ENCODE assay signal across 26 cellular contexts in genomic region chr17:14268264-14268663, GRCh38. TPM values are rescaled to one million over a fixed set of nuclear protein-coding genes. Genes with fewer than 3 reads are reported as not detected.
DNase-seq lines count a peak whose midpoint lies in the region; ATAC-seq lines count a peak whose summit lies in the region.
"Had no signal": no experiment of that assay in that cellular context is flagged by ENCODE, and none has a peak within 500 bp of the region (broad histone marks: within the 10 kb centered on the region; RNA-seq: fewer than 3 reads in every experiment).

No MANE protein-coding gene starts in this region.

- in situ Hi-C loops in KBM-7 (cut with MboI; ENCODE audit: low pct_unique_long_range_greater_than_20kb, low sequenced_read_pairs) (no loop called here), G401 (cut with HindIII; ENCODE audit: low sequenced_read_pairs) (no loop called here)

- CTCF ChIA-PET in activated naive CD4-positive, alpha-beta T cell treated with anti-CD3 and anti-CD28 coated beads for 36 hours (lab: Charles Lee) = no interaction called here

- H3K27ac ChIP-seq in mesendoderm (ENCODE audit: low read depth, low read length) = no peak overlapping the region
- H3K27ac ChIP-seq: epithelial cell of prostate, spleen, suprapubic skin had no signal

- whole genome bisulfite sequencing in mesendoderm (ENCODE audit: extremely low coverage, insufficient coverage, low lambda C conversion rate) = no CpG with 5 or more reads among the region's 2 CpGs

- H3K27ac Mint-ChIP-seq in activated naive CD4-positive, alpha-beta T cell treated with anti-CD3 and anti-CD28 coated beads for 36 hours = no peak overlapping the region
- H3K27ac Mint-ChIP-seq in effector memory CD8-positive, alpha-beta T cell = no peak overlapping the region
- H3K27ac Mint-ChIP-seq: CD8-positive, alpha-beta T cell; IgD-negative memory B cell had no signal

- H3K4me2 ChIP-seq in mesendoderm (ENCODE audit: low read length) = no peak overlapping the region

- H3K9ac ChIP-seq in mesendoderm (ENCODE audit: low read length) = no peak overlapping the region

- no peak overlapping the region for H3K56ac ChIP-seq in mesendoderm (ENCODE audit: low read length)

- ATAC-seq in effector memory CD8-positive, alpha-beta T cell (replicated peaks) = peak; percentile 31
- ATAC-seq: activated CD4-positive, CD25-positive, alpha-beta regulatory T cell treated with anti-CD3 and anti-CD28 coated beads, Interleukin-2, amount 50 U/mL, for 24 hours; CD8-positive, alpha-beta T cell; Panc1 had no signal

- H3K23ac ChIP-seq in mesendoderm (ENCODE audit: low read length) = no peak overlapping the region

- H3K4me3 Mint-ChIP-seq in activated naive CD4-positive, alpha-beta T cell treated with anti-CD3 and anti-CD28 coated beads for 36 hours = no peak overlapping the region
- H3K4me3 Mint-ChIP-seq in effector memory CD8-positive, alpha-beta T cell = no peak overlapping the region
- H3K4me3 Mint-ChIP-seq: CD8-positive, alpha-beta T cell; IgD-negative memory B cell had no signal

- H2AK5ac ChIP-seq in mesendoderm (ENCODE audit: low read length) = no peak overlapping the region

- no peaks in the 10 kb centered on the region for H3K4me1 ChIP-seq in mesendoderm (ENCODE audit: control insufficient read depth, low read depth, low read length)
- H3K4me1 ChIP-seq: spleen, suprapubic skin had no signal

- H3K79me1 ChIP-seq in mesendoderm (ENCODE audit: low read length) = no peaks in the 10 kb centered on the region

- peak; percentile 6 for DNase-seq in activated naive CD4-positive, alpha-beta T cell treated with anti-CD3 and anti-CD28 coated beads for 36 hours
- DNase-seq in activated naive CD4-positive, alpha-beta T cell treated with anti-CD3 and anti-CD28 coated beads, Interleukin-2, amount 50 U/mL, for 16 hours = no peak
- DNase-seq in KBM-7 = peak; percentile 7
- DNase-seq in effector memory CD8-positive, alpha-beta T cell = peak in 1 of 3 experiments; percentile 2
- peak; percentile 51 for DNase-seq in mesendoderm
- no peak for DNase-seq in G401 (ENCODE audit: low spot score)
- DNase-seq in hippocampal formation (lab: John Stamatoyannopoulos, UW) = no peak
- DNase-seq in nucleus accumbens (lab: John Stamatoyannopoulos, UW) = no peak
- DNase-seq: activated effector memory CD4-positive, alpha-beta T cell treated with Interleukin-2 at 50 U/mL for 16 hours; CD8-positive, alpha-beta T cell; DMS53; NCI-H1092; NCI-H526; spleen; stimulated activated CD8-positive, alpha-beta memory T cell treated with anti-CD3 and anti-CD28 coated beads, Interleukin-4, amount 100 ng/mL, for 48 hours; T-helper 9 cell had no signal

- no peak overlapping the region for H4K8ac ChIP-seq in mesendoderm (ENCODE audit: low read depth, low read length)

- H3K9me3 Mint-ChIP-seq in activated naive CD4-positive, alpha-beta T cell treated with anti-CD3 and anti-CD28 coated beads for 36 hours = no peaks in the 10 kb centered on the region
- H3K9me3 Mint-ChIP-seq in effector memory CD8-positive, alpha-beta T cell = no peaks in the 10 kb centered on the region
- H3K9me3 Mint-ChIP-seq: CD8-positive, alpha-beta T cell had no signal

- H3K4me3 ChIP-seq in mesendoderm (ENCODE audit: low read length) = no peak overlapping the region
- H3K4me3 ChIP-seq: spleen, suprapubic skin had no signal

- no peaks in the 10 kb centered on the region for H3K4me1 Mint-ChIP-seq in activated naive CD4-positive, alpha-beta T cell treated with anti-CD3 and anti-CD28 coated beads for 36 hours (ENCODE audit: low read depth)
- peaks cover 0 to 2% of the 10 kb centered on the region in 2 donors for H3K4me1 Mint-ChIP-seq in effector memory CD8-positive, alpha-beta T cell (ENCODE audit: low read depth in 2 of 2)
- H3K4me1 Mint-ChIP-seq: IgD-negative memory B cell had no signal

- no peak overlapping the region for H3K4ac ChIP-seq in mesendoderm (ENCODE audit: low read depth, low read length)

- H2BK15ac ChIP-seq in mesendoderm (replicated peaks; ENCODE audit: low read depth) = no peak overlapping the region

- intact Hi-C loops in activated naive CD4-positive, alpha-beta T cell treated with anti-CD3 and anti-CD28 coated beads for 36 hours (cut with micrococcal nuclease) = no loop called here

- H3K36me3 ChIP-seq in mesendoderm (ENCODE audit: control insufficient read depth, insufficient read depth, low read length) = no peaks in the 10 kb centered on the region
- H3K36me3 ChIP-seq: spleen, suprapubic skin had no signal

- H4K5ac ChIP-seq in mesendoderm (ENCODE audit: low read length) = no peak overlapping the region

- H3K27me3 ChIP-seq in mesendoderm (ENCODE audit: insufficient read depth, low read length, poor library complexity) = no peaks in the 10 kb centered on the region
- H3K27me3 ChIP-seq: spleen, suprapubic skin had no signal

- H3K36me3 Mint-ChIP-seq in activated naive CD4-positive, alpha-beta T cell treated with anti-CD3 and anti-CD28 coated beads for 36 hours (ENCODE audit: low read depth) = no peaks in the 10 kb centered on the region
- H3K36me3 Mint-ChIP-seq in effector memory CD8-positive, alpha-beta T cell (ENCODE audit: insufficient read depth) = no peaks in the 10 kb centered on the region
- H3K36me3 Mint-ChIP-seq: CD8-positive, alpha-beta T cell had no signal

- no peaks in the 10 kb centered on the region for H3K79me2 ChIP-seq in mesendoderm (ENCODE audit: control insufficient read depth, insufficient read depth, low read length)

- no peak overlapping the region for H2BK120ac ChIP-seq in mesendoderm (ENCODE audit: low read depth, low read length)

- H3K27me3 Mint-ChIP-seq in activated naive CD4-positive, alpha-beta T cell treated with anti-CD3 and anti-CD28 coated beads for 36 hours (ENCODE audit: low read depth) = no peaks in the 10 kb centered on the region
- H3K27me3 Mint-ChIP-seq in effector memory CD8-positive, alpha-beta T cell = no peaks in the 10 kb centered on the region

- no peak overlapping the region for H3K18ac ChIP-seq in mesendoderm (ENCODE audit: low read length)

- no peak overlapping the region for H2BK5ac ChIP-seq in mesendoderm (ENCODE audit: low read length)

RNA-seq across cellular contexts. Expression of gene CDRT15, which starts 31.6 kb away (rescaled TPM):
- total RNA-seq in activated naive CD4-positive, alpha-beta T cell treated with anti-CD3 and anti-CD28 coated beads for 36 hours = not detected
- polyA plus RNA-seq in mesendoderm (2013, experiment 1 of 2) = not detected
- polyA plus RNA-seq in mesendoderm (2013, experiment 2 of 2) = not detected
- not detected in 2 replicates for total RNA-seq in G401 (2014; rRNA removed; shearing (Covaris generic))
- total RNA-seq: CD8-positive, alpha-beta T cell; dermis microvascular lymphatic vessel endothelial cell; frontal cortex; lower leg skin; mucosa of gallbladder; renal cortical epithelial cell; spleen; suprapubic skin had no signal
- polyA plus RNA-seq: IgD-negative memory B cell, spleen had no signal

RNA-seq across cellular contexts. Expression of gene HS3ST3B1, which starts 32.6 kb away (rescaled TPM):
- 10 to 100 TPM; 23.2 to 26.0 TPM for total RNA-seq in activated naive CD4-positive, alpha-beta T cell treated with anti-CD3 and anti-CD28 coated beads for 36 hours
- 2.8 TPM for polyA plus RNA-seq in mesendoderm (2013, experiment 1 of 2)
- polyA plus RNA-seq in mesendoderm (2013, experiment 2 of 2) = 2.8 TPM
- 0.37 TPM in 2 replicates for total RNA-seq in G401 (2014; rRNA removed; shearing (Covaris generic))

Comparison
In these comparisons a context has a peak if more than half of its experiments do, and no peak if none do; other contexts are left out.
1. DNase-seq: peak in activated naive CD4-positive, alpha-beta T cell treated with anti-CD3 and anti-CD28 coated beads for 36 hours (single experiment), KBM-7 (single experiment) and mesendoderm (single experiment); none in activated naive CD4-positive, alpha-beta T cell treated with anti-CD3 and anti-CD28 coated beads, Interleukin-2, amount 50 U/mL, for 16 hours (single experiment), G401 (single experiment), hippocampal formation (0 of 2) and nucleus accumbens (0 of 56).
2. RNA of gene HS3ST3B1, which starts 32.6 kb away (total RNA-seq): 23.2 to 26.0 TPM in activated naive CD4-positive, alpha-beta T cell treated with anti-CD3 and anti-CD28 coated beads for 36 hours; 0.37 TPM in G401; every median in the first group is over 10 times any median in the second.